ENCODE assay signal across 1 cellular context in the genomic region with DNA sequence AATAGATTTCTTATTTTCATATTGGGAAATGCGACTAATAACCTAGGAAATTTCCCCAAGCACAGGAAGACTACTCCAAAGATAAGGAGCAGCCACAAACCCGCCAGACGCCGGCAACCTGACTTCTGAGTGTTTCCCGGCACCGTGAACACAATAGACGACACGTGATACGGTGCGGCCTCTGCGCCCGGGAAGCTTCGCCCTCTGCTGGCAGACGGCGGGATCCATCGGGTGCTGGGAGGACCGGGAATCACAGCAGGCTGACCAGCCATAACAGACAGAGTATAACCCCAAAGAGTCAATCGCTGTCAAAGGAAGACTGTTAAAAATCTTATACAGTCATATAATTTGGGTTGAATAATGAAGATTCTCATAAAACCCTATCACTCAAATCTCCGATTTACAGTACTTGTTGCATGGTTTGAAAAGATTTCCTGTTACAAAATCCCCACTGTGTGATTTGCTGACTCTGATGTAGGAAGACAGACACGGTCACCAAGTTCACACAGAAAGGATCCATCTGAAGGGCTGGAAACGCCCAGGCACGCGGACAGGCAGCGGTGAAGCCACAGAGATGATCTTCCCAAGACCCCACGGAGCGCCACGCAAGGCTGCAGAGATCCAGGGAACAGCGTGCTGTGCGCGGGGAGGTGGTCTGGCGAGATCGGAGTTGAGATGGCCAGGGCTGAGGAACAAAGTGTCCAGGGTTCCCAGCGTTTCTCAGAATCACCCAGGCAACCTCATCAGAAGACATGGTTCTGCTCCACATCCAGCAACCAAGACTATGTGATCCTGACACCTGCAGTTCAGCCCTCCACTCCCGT.
TF ChIP-seq lines count a peak whose summit lies in the region.

No MANE protein-coding gene starts in this region.

TF ChIP-seq in H1, 55 proteins besides CTCF, POLR2A, EP300 and RAD21:
- TF ChIP-seq, protein P1, sequence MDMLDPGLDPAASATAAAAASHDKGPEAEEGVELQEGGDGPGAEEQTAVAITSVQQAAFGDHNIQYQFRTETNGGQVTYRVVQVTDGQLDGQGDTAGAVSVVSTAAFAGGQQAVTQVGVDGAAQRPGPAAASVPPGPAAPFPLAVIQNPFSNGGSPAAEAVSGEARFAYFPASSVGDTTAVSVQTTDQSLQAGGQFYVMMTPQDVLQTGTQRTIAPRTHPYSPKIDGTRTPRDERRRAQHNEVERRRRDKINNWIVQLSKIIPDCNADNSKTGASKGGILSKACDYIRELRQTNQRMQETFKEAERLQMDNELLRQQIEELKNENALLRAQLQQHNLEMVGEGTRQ (IDR thresholded peaks at IDR 0.05; ENCODE audit: low read length), result peak; percentile 87
- TF ChIP-seq MAFK (IDR thresholded peaks at IDR 0.05; ENCODE audit: low read depth, low read length), result no peak
- TF ChIP-seq, protein P2, sequence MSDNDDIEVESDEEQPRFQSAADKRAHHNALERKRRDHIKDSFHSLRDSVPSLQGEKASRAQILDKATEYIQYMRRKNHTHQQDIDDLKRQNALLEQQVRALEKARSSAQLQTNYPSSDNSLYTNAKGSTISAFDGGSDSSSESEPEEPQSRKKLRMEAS (IDR thresholded peaks at IDR 0.05), result peak; percentile 86
- no peak for TF ChIP-seq TBP (IDR thresholded peaks at IDR 0.05; ENCODE audit: low read depth, low read length)
- TF ChIP-seq SIX5 (IDR thresholded peaks at IDR 0.05; ENCODE audit: low read depth, low read length), result no peak
- TF ChIP-seq JUND (IDR thresholded peaks at IDR 0.05; ENCODE audit: low read length), result 0 out of 2 replicates have a peak, but pooled peaks have one; percentile 11
- TF ChIP-seq, protein P3, sequence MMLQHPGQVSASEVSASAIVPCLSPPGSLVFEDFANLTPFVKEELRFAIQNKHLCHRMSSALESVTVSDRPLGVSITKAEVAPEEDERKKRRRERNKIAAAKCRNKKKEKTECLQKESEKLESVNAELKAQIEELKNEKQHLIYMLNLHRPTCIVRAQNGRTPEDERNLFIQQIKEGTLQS (IDR thresholded peaks at IDR 0.05; ENCODE audit: insufficient read depth, low read depth, low read length), result peak; percentile 88
- no peak for TF ChIP-seq PHF8 (conservative IDR thresholded peaks at IDR 0.05; ENCODE audit: low read depth, low read length)
- no peak for TF ChIP-seq TEAD4 (IDR thresholded peaks at IDR 0.05; ENCODE audit: low read depth, low read length)
- no peak for TF ChIP-seq YY1 (IDR thresholded peaks at IDR 0.05; ENCODE audit: low read depth, low read length)
- TF ChIP-seq RXRA (IDR thresholded peaks at IDR 0.05; ENCODE audit: insufficient read depth, low read depth, low read length), result no peak
- TF ChIP-seq, protein P4, sequence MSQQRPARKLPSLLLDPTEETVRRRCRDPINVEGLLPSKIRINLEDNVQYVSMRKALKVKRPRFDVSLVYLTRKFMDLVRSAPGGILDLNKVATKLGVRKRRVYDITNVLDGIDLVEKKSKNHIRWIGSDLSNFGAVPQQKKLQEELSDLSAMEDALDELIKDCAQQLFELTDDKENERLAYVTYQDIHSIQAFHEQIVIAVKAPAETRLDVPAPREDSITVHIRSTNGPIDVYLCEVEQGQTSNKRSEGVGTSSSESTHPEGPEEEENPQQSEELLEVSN (IDR thresholded peaks at IDR 0.05), result peak; percentile 52; the same call in 1 of the 2 replicates
- peak in 1 of 2 experiments; percentile 63; a peak in 1 of 4 replicates for TF ChIP-seq SIN3A (conservative IDR thresholded peaks at IDR 0.05 in 1 of 2, IDR thresholded peaks at IDR 0.05 in 1 of 2; ENCODE audit: low read depth in 1 of 2, low read length in 2 of 2)
- TF ChIP-seq BCL11A (IDR thresholded peaks at IDR 0.05; ENCODE audit: low read depth in 2 of 2, low read length in 2 of 2), result no peak
- peak; percentile 49; the same call in 1 of the 2 replicates for TF ChIP-seq TAF1 (IDR thresholded peaks at IDR 0.05; ENCODE audit: low read depth, low read length)
- TF ChIP-seq SIRT6 (IDR thresholded peaks at IDR 0.05; ENCODE audit: low read length), result no peak
